28 cellular contexts compared by ENCODE assay signal in genomic region chr9:108389056-108389455, GRCh38.
DNase-seq lines count a peak whose midpoint lies in the region; ATAC-seq and TF ChIP-seq lines count a peak whose summit lies in the region.
"Had no signal": no experiment of that assay in that cellular context is flagged by ENCODE, and none has a peak within 500 bp of the region (broad histone marks: within the 10 kb centered on the region; RNA-seq: fewer than 3 reads in every experiment).

No MANE protein-coding gene starts in this region.

- H3K27me3 ChIP-seq in right atrium auricular region: no peaks in the 10 kb centered on the region
- H3K27me3 ChIP-seq: upper lobe of right lung had no signal

- H3K4me3 ChIP-seq in right atrium auricular region: no peak overlapping the region
- H3K4me3 ChIP-seq: PC-9, upper lobe of right lung had no signal

- no peak overlapping the region for H3K27ac ChIP-seq in right atrium auricular region
- H3K27ac ChIP-seq: PC-9, upper lobe of right lung had no signal

- DNase-seq in Right ventricle myocardium superior (no peak), amygdala (lab: John Stamatoyannopoulos, UW) (no peak), right atrium auricular region (ENCODE audit: low spot score) (no peak), COR-L47 (lab: John Stamatoyannopoulos, UW) (no peak)
- DNase-seq: activated naive CD4-positive, alpha-beta T cell treated with anti-CD3 and anti-CD28 coated beads for 36 hours; CD8-positive, alpha-beta T cell; effector memory CD8-positive, alpha-beta T cell; foreskin fibroblast; GDM1; GOT3; Karpas-422; left cardiac atrium; MV-4-11; naive thymus-derived CD4-positive, alpha-beta T cell; NCI-H1694 treated with DMSO at 0.1 percent for 48 hours; NCI-H2171; NCI-H524; nucleus accumbens; PC-9; SIG-M5; substantia nigra; SW 1271; T1000; upper lobe of right lung had no signal

- H3K9me3 ChIP-seq in right atrium auricular region: no peaks in the 10 kb centered on the region
- H3K9me3 ChIP-seq: upper lobe of right lung had no signal

- intact Hi-C loops in Right ventricle myocardium superior (cut with DNase I): no loop called here

- no peak for TF ChIP-seq CTCF in right atrium auricular region (IDR thresholded peaks at IDR 0.05)

- peak; percentile 87 for ATAC-seq in GM18508 (IDR thresholded peaks at IDR 0.05; ENCODE audit: insufficient read depth, unreplicated experiment)
- ATAC-seq in GM19463 (IDR thresholded peaks at IDR 0.05; ENCODE audit: unreplicated experiment): peak; percentile 76
- ATAC-seq in HG02759 (IDR thresholded peaks at IDR 0.05; ENCODE audit: unreplicated experiment): peak; percentile 40
- ATAC-seq in HG03378 (IDR thresholded peaks at IDR 0.05; ENCODE audit: unreplicated experiment): peak; percentile 79
- no peak for ATAC-seq in Right ventricle myocardium superior (ENCODE audit: poor library complexity)
- ATAC-seq: CD8-positive, alpha-beta T cell; effector memory CD8-positive, alpha-beta T cell; left cardiac atrium; naive thymus-derived CD4-positive, alpha-beta T cell; upper lobe of right lung had no signal

- no peaks in the 10 kb centered on the region for H3K4me1 ChIP-seq in right atrium auricular region
- H3K4me1 ChIP-seq: upper lobe of right lung had no signal

- no peaks in the 10 kb centered on the region for H3K36me3 ChIP-seq in right atrium auricular region
- H3K36me3 ChIP-seq: upper lobe of right lung had no signal
